17 cellular contexts compared by ENCODE assay signal in genomic region chr15:73369073-73369694, GRCh38. TPM values are rescaled to one million over a fixed set of nuclear protein-coding genes. Genes with fewer than 3 reads are reported as not detected.
DNase-seq lines count a peak whose midpoint lies in the region; ATAC-seq and TF ChIP-seq lines count a peak whose summit lies in the region.
"Had no signal": no experiment of that assay in that cellular context is flagged by ENCODE, and none has a peak within 500 bp of the region (broad histone marks: within the 10 kb centered on the region; RNA-seq: fewer than 3 reads in every experiment).

No MANE protein-coding gene starts in this region.

- H3K36me3 ChIP-seq in HUES48 (ENCODE audit: control insufficient read depth, insufficient read depth, low read length) (no peaks in the 10 kb centered on the region), esophagus muscularis mucosa (no peaks in the 10 kb centered on the region), neural progenitor cell (no peaks in the 10 kb centered on the region), left lung (no peaks in the 10 kb centered on the region)
- H3K36me3 ChIP-seq: BLaER1, prostate gland had no signal

- H4K20me1 ChIP-seq in neural progenitor cell (ENCODE audit: low read depth), result peaks cover 12% of the 10 kb centered on the region

- CTCF ChIA-PET in Calu3 (lab: Charles Lee), result interaction anchor here (0.6 kb wide), 2 partner anchors 280 to 525 kb away, joined by 5 to 6 read pairs; no protein-coding TSS in a partner anchor
- CTCF ChIA-PET in GM10248 (lab: Yijun Ruan, JAX), result no interaction called here

- H3K27me3 Mint-ChIP-seq in Calu3 (ENCODE audit: unreplicated experiment) (peaks cover 86% of the 10 kb centered on the region), neural progenitor cell (ENCODE audit: insufficient read depth, low read depth) (peaks cover 34% of the 10 kb centered on the region)
- H3K27me3 Mint-ChIP-seq in activated T-helper 1 cell treated with anti-CD3 and anti-CD28 coated beads, Interleukin-12 subunit alpha, Interleukin-12 subunit beta, Interleukin-2, Interleukin-4 antibody, amounts not matched to agents 30 ng/mL and 10 ng/mL and 1 ng/mL, durations not matched to agents 14 hours and 24 hours and 36 hours (ENCODE audit: insufficient read depth), result peaks cover 64% of the 10 kb centered on the region

- TF ChIP-seq CTCF in Calu3 (IDR thresholded peaks at IDR 0.05; ENCODE audit: unreplicated experiment) (no peak), esophagus muscularis mucosa (IDR thresholded peaks at IDR 0.05) (no peak), neural progenitor cell (IDR thresholded peaks at IDR 0.05) (no peak), GM10248 (IDR thresholded peaks at IDR 0.05; ENCODE audit: control extremely low read depth, extremely low read depth, low read depth, missing control alignments) (no peak), left lung (IDR thresholded peaks at IDR 0.05) (no peak)

- H3K4me1 ChIP-seq in HUES48 (ENCODE audit: control insufficient read depth, insufficient read depth, low read length) (peaks cover 38% of the 10 kb centered on the region), esophagus muscularis mucosa (peaks cover 3 to 27% (median 25%) of the 10 kb centered on the region in 4 donors), neural progenitor cell (peaks cover 10% of the 10 kb centered on the region), left lung (peaks cover 0 to 19% of the 10 kb centered on the region in 2 donors)

- no peak overlapping the region for H3K9ac ChIP-seq in HUES48 (ENCODE audit: low read depth, low read length)
- H3K9ac ChIP-seq in neural progenitor cell, result no peak overlapping the region
- H3K9ac ChIP-seq: BLaER1 had no signal

- 3% methylated on average over 35 of the region's 48 CpGs for WGBS in esophagus muscularis mucosa

- DNase-seq in Calu3 (no peak), esophagus muscularis mucosa (ENCODE audit: extremely low spot score) (no peak), neural progenitor cell (ENCODE audit: low spot score) (peak; percentile 41), NCI-H2029 treated with DMSO at 0.1 percent for 48 hours (lab: John Stamatoyannopoulos, UW) (no peak), GM10248 (ENCODE audit: extremely low spot score) (no peak), left lung (no peak)
- no peak for DNase-seq in activated T-helper 1 cell treated with anti-CD3 and anti-CD28 coated beads, Interleukin-12 subunit alpha, Interleukin-12 subunit beta, Interleukin-2, Interleukin-4 antibody, amounts not matched to agents 30 ng/mL and 10 ng/mL and 1 ng/mL, durations not matched to agents 14 hours and 24 hours and 36 hours (ENCODE audit: low spot score)
- DNase-seq: erythroblast; midbrain; NCI-H2107; SHP77 treated with DMSO at 0.1 percent for 48 hours; stimulated activated CD4-positive, alpha-beta T cell treated with anti-CD3 and anti-CD28 coated beads, Interleukin-2, amount 100 ng/mL, for 24 hours had no signal

- H3K4me2 ChIP-seq in neural progenitor cell, result peak overlapping the region; percentile 84

- no peak for ATAC-seq in left lung
- ATAC-seq: activated naive CD4-positive, alpha-beta T cell treated with anti-CD3 and anti-CD28 coated beads, Interleukin-2, amount 50 U/mL, for 72 hours had no signal

- H3K36me3 Mint-ChIP-seq in Calu3 (ENCODE audit: insufficient read depth, unreplicated experiment), result peaks cover 4% of the 10 kb centered on the region
- no peaks in the 10 kb centered on the region for H3K36me3 Mint-ChIP-seq in neural progenitor cell
- no peaks in the 10 kb centered on the region for H3K36me3 Mint-ChIP-seq in activated T-helper 1 cell treated with anti-CD3 and anti-CD28 coated beads, Interleukin-12 subunit alpha, Interleukin-12 subunit beta, Interleukin-2, Interleukin-4 antibody, amounts not matched to agents 30 ng/mL and 10 ng/mL and 1 ng/mL, durations not matched to agents 14 hours and 24 hours and 36 hours (ENCODE audit: low read depth)
- H3K36me3 Mint-ChIP-seq: activated naive CD4-positive, alpha-beta T cell treated with anti-CD3 and anti-CD28 coated beads, Interleukin-2, amount 50 U/mL, for 72 hours had no signal

- intact Hi-C loops in Calu3 (cut with micrococcal nuclease; ENCODE audit: unreplicated experiment), result no loop called here
- intact Hi-C loops in esophagus muscularis mucosa (cut with DNase I), result no loop called here
- intact Hi-C loops in left lung (cut with DNase I), result no loop called here
- intact Hi-C loops in activated T-helper 1 cell treated with anti-CD3 and anti-CD28 coated beads, Interleukin-12 subunit alpha, Interleukin-12 subunit beta, Interleukin-2, Interleukin-4 antibody, amounts not matched to agents 30 ng/mL and 10 ng/mL and 1 ng/mL, durations not matched to agents 14 hours and 24 hours and 36 hours (cut with micrococcal nuclease), result no loop called here

- H3K27ac ChIP-seq in HUES48 (ENCODE audit: low read depth, low read length) (no peak overlapping the region), esophagus muscularis mucosa (replicated peaks in 1 of 4) (no peak overlapping the region), neural progenitor cell (no peak overlapping the region), left lung (no peak overlapping the region)
- H3K27ac ChIP-seq: BLaER1, prostate gland had no signal

- H3K79me2 ChIP-seq in neural progenitor cell (ENCODE audit: low read depth), result no peaks in the 10 kb centered on the region

- H3K9me3 ChIP-seq in HUES48 (ENCODE audit: control insufficient read depth, insufficient read depth, low read length) (no peaks in the 10 kb centered on the region), esophagus muscularis mucosa (no peaks in the 10 kb centered on the region), neural progenitor cell (ENCODE audit: low read depth) (no peaks in the 10 kb centered on the region), left lung (no peaks in the 10 kb centered on the region)
- H3K9me3 ChIP-seq: prostate gland had no signal

- peak overlapping the region; percentile 47 for H3K4me3 Mint-ChIP-seq in Calu3 (ENCODE audit: low read depth, unreplicated experiment)
- peak overlapping the region; percentile 84 for H3K4me3 Mint-ChIP-seq in neural progenitor cell
- H3K4me3 Mint-ChIP-seq in activated T-helper 1 cell treated with anti-CD3 and anti-CD28 coated beads, Interleukin-12 subunit alpha, Interleukin-12 subunit beta, Interleukin-2, Interleukin-4 antibody, amounts not matched to agents 30 ng/mL and 10 ng/mL and 1 ng/mL, durations not matched to agents 14 hours and 24 hours and 36 hours, result no peak overlapping the region

- H3K27ac Mint-ChIP-seq in Calu3 (ENCODE audit: unreplicated experiment), result no peak overlapping the region
- no peak overlapping the region for H3K27ac Mint-ChIP-seq in neural progenitor cell
- H3K27ac Mint-ChIP-seq in activated T-helper 1 cell treated with anti-CD3 and anti-CD28 coated beads, Interleukin-12 subunit alpha, Interleukin-12 subunit beta, Interleukin-2, Interleukin-4 antibody, amounts not matched to agents 30 ng/mL and 10 ng/mL and 1 ng/mL, durations not matched to agents 14 hours and 24 hours and 36 hours, result no peak overlapping the region
- H3K27ac Mint-ChIP-seq: activated naive CD4-positive, alpha-beta T cell treated with anti-CD3 and anti-CD28 coated beads, Interleukin-2, amount 50 U/mL, for 72 hours had no signal

- BruUV-seq in Calu3 (replicated peaks; lab: Mats Ljungman, UMichigan), result no TSS peak

- H3K9me3 Mint-ChIP-seq in Calu3 (ENCODE audit: low read depth, unreplicated experiment) (no peaks in the 10 kb centered on the region), neural progenitor cell (no peaks in the 10 kb centered on the region)
- H3K9me3 Mint-ChIP-seq in activated T-helper 1 cell treated with anti-CD3 and anti-CD28 coated beads, Interleukin-12 subunit alpha, Interleukin-12 subunit beta, Interleukin-2, Interleukin-4 antibody, amounts not matched to agents 30 ng/mL and 10 ng/mL and 1 ng/mL, durations not matched to agents 14 hours and 24 hours and 36 hours, result no peaks in the 10 kb centered on the region
- H3K9me3 Mint-ChIP-seq: activated naive CD4-positive, alpha-beta T cell treated with anti-CD3 and anti-CD28 coated beads, Interleukin-2, amount 50 U/mL, for 72 hours had no signal

- H3K27me3 ChIP-seq in HUES48 (ENCODE audit: control insufficient read depth, insufficient read depth, low read length) (peaks cover 54% of the 10 kb centered on the region), esophagus muscularis mucosa (peaks cover 0 to 94% (median 26%) of the 10 kb centered on the region in 4 donors), neural progenitor cell (peaks cover 69% of the 10 kb centered on the region), left lung (peaks cover 59 to 93% of the 10 kb centered on the region in 2 donors)

- peaks cover 6% of the 10 kb centered on the region for H3F3A ChIP-seq in neural progenitor cell (ENCODE audit: low read depth)

- no peak for TF ChIP-seq EP300 in esophagus muscularis mucosa (IDR thresholded peaks at IDR 0.05)

- H2AFZ ChIP-seq in neural progenitor cell (replicated peaks), result peak overlapping the region; percentile 78

- POLR2A ChIA-PET in GM10248 (lab: Yijun Ruan, JAX), result no interaction called here

- H3K4me3 ChIP-seq in HUES48 (ENCODE audit: low read depth, low read length) (peak overlapping the region; percentile 74), esophagus muscularis mucosa (peak overlapping the region; percentile 39 to 50 (median 45)), neural progenitor cell (peak overlapping the region; percentile 85), left lung (no peak overlapping the region)

- TF ChIP-seq POLR2A in esophagus muscularis mucosa (IDR thresholded peaks at IDR 0.05; ENCODE audit: low read depth), result no peak

- H3K4me1 Mint-ChIP-seq in Calu3 (ENCODE audit: low read depth, unreplicated experiment), result no peaks in the 10 kb centered on the region
- H3K4me1 Mint-ChIP-seq in neural progenitor cell, result peaks cover 26% of the 10 kb centered on the region
- H3K4me1 Mint-ChIP-seq in activated T-helper 1 cell treated with anti-CD3 and anti-CD28 coated beads, Interleukin-12 subunit alpha, Interleukin-12 subunit beta, Interleukin-2, Interleukin-4 antibody, amounts not matched to agents 30 ng/mL and 10 ng/mL and 1 ng/mL, durations not matched to agents 14 hours and 24 hours and 36 hours (ENCODE audit: low read depth), result no peaks in the 10 kb centered on the region

RNA-seq across cellular contexts. Expression of gene HCN4, which starts 0.4 kb away (rescaled TPM):
- total RNA-seq in Calu3 (2022) (0.07 TPM in 2 replicates), esophagus muscularis mucosa (under 1 TPM in 1 of 4 donors, not detected in 3; 0.17 TPM), neural progenitor cell (ENCODE audit: low replicate concordance) (0.41 and 0.50 TPM in 2 replicates), left lung (under 1 TPM; 0.09 to 0.16 TPM)
- not detected in 2 replicates for total RNA-seq in activated T-helper 1 cell treated with anti-CD3 and anti-CD28 coated beads, Interleukin-12 subunit alpha, Interleukin-12 subunit beta, Interleukin-2, Interleukin-4 antibody, amounts not matched to agents 30 ng/mL and 10 ng/mL and 1 ng/mL, durations not matched to agents 14 hours and 24 hours and 36 hours
- total RNA-seq: LHCN-M2 had no signal

Comparison
In these comparisons a context has a peak if more than half of its experiments do, and no peak if none do; other contexts are left out.
1. H3K4me3 ChIP-seq: peak in HUES48 (single experiment), esophagus muscularis mucosa (4 of 4) and neural progenitor cell (single experiment); none in left lung (0 of 2).